ENCODE assay signal across 9 cellular contexts in the genomic region with DNA sequence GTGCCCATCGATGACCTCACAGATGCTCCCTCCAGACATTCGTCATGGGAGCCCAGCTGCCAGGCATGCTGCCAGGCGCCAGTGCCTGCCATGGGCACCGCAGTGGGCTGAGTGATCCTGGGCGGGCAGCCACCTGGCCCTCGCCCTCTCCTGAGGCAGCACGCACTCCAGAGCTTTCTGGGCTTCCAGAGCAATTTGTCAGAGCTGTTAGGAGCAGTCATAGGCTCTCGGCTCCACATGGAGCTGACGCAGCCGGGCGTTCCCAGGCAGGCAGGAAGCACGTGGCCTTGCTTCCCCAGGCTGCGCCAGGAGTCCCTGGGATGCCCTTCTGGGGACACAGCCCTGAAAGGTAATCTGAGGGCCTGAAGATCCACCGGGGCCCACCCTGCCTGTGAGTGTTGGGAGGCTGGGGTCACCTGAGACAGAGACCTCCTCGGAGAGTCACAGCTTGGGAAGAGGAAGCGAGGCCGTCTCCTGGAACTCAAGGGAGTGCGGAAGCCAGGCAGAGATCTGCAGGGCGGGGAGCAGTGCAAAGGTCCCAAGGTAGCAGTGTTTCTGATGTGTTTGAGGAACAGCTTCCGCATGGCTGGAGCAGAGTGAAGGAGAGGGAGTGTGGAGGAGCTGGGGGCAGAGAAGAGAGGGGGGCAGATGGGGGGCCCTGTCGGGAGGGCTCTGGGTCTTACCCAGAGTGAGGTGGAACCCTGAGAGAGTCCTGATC. TPM values are rescaled to one million over a fixed set of nuclear protein-coding genes. Genes with fewer than 3 reads are reported as not detected.
DNase-seq lines count a peak whose midpoint lies in the region; ATAC-seq, FAIRE-seq and TF ChIP-seq lines count a peak whose summit lies in the region.
"Had no signal": no experiment of that assay in that cellular context is flagged by ENCODE, and none has a peak within 500 bp of the region (broad histone marks: within the 10 kb centered on the region; RNA-seq: fewer than 3 reads in every experiment).

No MANE protein-coding gene starts in this region.

- H3K27me3 ChIP-seq in pancreas, result no peaks in the 10 kb centered on the region
- H3K27me3 ChIP-seq in mesendoderm (ENCODE audit: insufficient read depth, low read length, poor library complexity), result no peaks in the 10 kb centered on the region

- no peak overlapping the region for H3K4ac ChIP-seq in mesendoderm (ENCODE audit: low read depth, low read length)

- no peaks in the 10 kb centered on the region for H3K79me1 ChIP-seq in mesendoderm (ENCODE audit: low read length)

- H3K36me3 Mint-ChIP-seq in activated T-cell treated with anti-CD3 and anti-CD28 coated beads, Interleukin-2, amount 50 U/mL, for 72 hours (ENCODE audit: insufficient read depth in 2 of 2), result no peaks in the 10 kb centered on the region

- H3K23ac ChIP-seq in mesendoderm (ENCODE audit: low read length), result no peak overlapping the region

- no peak overlapping the region for H3K4me3 Mint-ChIP-seq in activated T-cell treated with anti-CD3 and anti-CD28 coated beads, Interleukin-2, amount 50 U/mL, for 72 hours

- H3K4me2 ChIP-seq in mesendoderm (ENCODE audit: low read length), result no peak overlapping the region

- H2BK120ac ChIP-seq in mesendoderm (ENCODE audit: low read depth, low read length), result no peak overlapping the region

- H3K9ac ChIP-seq in mesendoderm (ENCODE audit: low read length), result no peak overlapping the region

- H3K27ac Mint-ChIP-seq in activated T-cell treated with anti-CD3 and anti-CD28 coated beads, Interleukin-2, amount 50 U/mL, for 72 hours, result no peak overlapping the region

- no peak overlapping the region for H2BK15ac ChIP-seq in mesendoderm (replicated peaks; ENCODE audit: low read depth)

- in situ Hi-C loops in G401 (cut with HindIII; ENCODE audit: low sequenced_read_pairs), result no loop called here

- H3K9me3 ChIP-seq in pancreas, result no peaks in the 10 kb centered on the region

- TF ChIP-seq CTCF in pancreas (IDR thresholded peaks at IDR 0.05), result no peak

- H4K5ac ChIP-seq in mesendoderm (ENCODE audit: low read length), result no peak overlapping the region

- H3K79me2 ChIP-seq in mesendoderm (ENCODE audit: control insufficient read depth, insufficient read depth, low read length), result no peaks in the 10 kb centered on the region

- no peak for FAIRE-seq in pancreas (lab: Jason Lieb, UNC)

- no peaks in the 10 kb centered on the region for H3K4me1 Mint-ChIP-seq in activated T-cell treated with anti-CD3 and anti-CD28 coated beads, Interleukin-2, amount 50 U/mL, for 72 hours (ENCODE audit: low read depth)

- no peak overlapping the region for H3K56ac ChIP-seq in mesendoderm (ENCODE audit: low read length)

- H3K36me3 ChIP-seq in pancreas (no peaks in the 10 kb centered on the region), mesendoderm (ENCODE audit: control insufficient read depth, insufficient read depth, low read length) (no peaks in the 10 kb centered on the region)

- H3K18ac ChIP-seq in mesendoderm (ENCODE audit: low read length), result no peak overlapping the region

- H3K9me3 Mint-ChIP-seq in activated T-cell treated with anti-CD3 and anti-CD28 coated beads, Interleukin-2, amount 50 U/mL, for 72 hours, result no peaks in the 10 kb centered on the region

- 85 to 86% methylated on average over 21 of the region's 21 CpGs for WGBS in pancreas, 2 donors
- WGBS in mesendoderm (ENCODE audit: extremely low coverage, insufficient coverage, low lambda C conversion rate), result no CpG with 5 or more reads among the region's 21 CpGs

- H3K27me3 Mint-ChIP-seq in activated T-cell treated with anti-CD3 and anti-CD28 coated beads, Interleukin-2, amount 50 U/mL, for 72 hours (ENCODE audit: low read depth), result no peaks in the 10 kb centered on the region

- H2AK5ac ChIP-seq in mesendoderm (ENCODE audit: low read length), result no peak overlapping the region

- H3K4me1 ChIP-seq in pancreas (no peaks in the 10 kb centered on the region), mesendoderm (ENCODE audit: control insufficient read depth, low read depth, low read length) (no peaks in the 10 kb centered on the region)

- no peak overlapping the region for H4K8ac ChIP-seq in mesendoderm (ENCODE audit: low read depth, low read length)

- H3K4me3 ChIP-seq in pancreas (no peak overlapping the region), mesendoderm (ENCODE audit: low read length) (no peak overlapping the region)

- peak; percentile 65 for DNase-seq in G401 (ENCODE audit: low spot score)
- DNase-seq in NCI-H446 treated with DMSO at 0.1 percent for 48 hours (lab: John Stamatoyannopoulos, UW), result peak; percentile 99
- peak in 4 of 6 donors; percentile 29 to 66 (median 55) for DNase-seq in pancreas
- DNase-seq in activated T-cell treated with anti-CD3 and anti-CD28 coated beads, Interleukin-2, amount 50 U/mL, for 72 hours, result no peak
- DNase-seq in glomerular visceral epithelial cell (ENCODE audit: extremely low spot score), result no peak
- no peak for DNase-seq in activated effector memory CD4-positive, alpha-beta T cell treated with anti-CD3 and anti-CD28 coated beads, Interleukin-2, amount 50 U/mL, for 16 hours
- no peak for DNase-seq in mesendoderm
- DNase-seq: activated T-cell treated with anti-CD3 and anti-CD28 coated beads for 4 hours had no signal

- H2BK5ac ChIP-seq in mesendoderm (ENCODE audit: low read length), result no peak overlapping the region

- ATAC-seq in esophagus mucosa (peak; percentile 99), pancreas (peak; percentile 64 to 92 (median 86))
- no peak for ATAC-seq in activated T-cell treated with anti-CD3 and anti-CD28 coated beads, Interleukin-2, amount 50 U/mL, for 72 hours (replicated peaks in 1 of 2)

- intact Hi-C loops in pancreas (cut with DNase I), result no loop called here

- H3K27ac ChIP-seq in pancreas (no peak overlapping the region), mesendoderm (ENCODE audit: low read depth, low read length) (no peak overlapping the region)

RNA-seq across cellular contexts. Expression of gene DPF1, which starts 50.5 kb away (rescaled TPM):
- total RNA-seq in G401 (2014; rRNA removed; shearing (Covaris generic)), result 1.9 and 7.0 TPM in 2 replicates
- total RNA-seq in esophagus mucosa, result 0.16 TPM
- under 1 TPM in 1 of 6 donors, not detected in 5; 0.37 TPM for total RNA-seq in pancreas
- polyA plus RNA-seq in pancreas, result under 1 TPM; 0.19 to 0.26 TPM
- total RNA-seq in activated T-cell treated with anti-CD3 and anti-CD28 coated beads, Interleukin-2, amount 50 U/mL, for 72 hours, result under 1 TPM; 0.65 to 0.99 TPM
- polyA plus RNA-seq in mesendoderm (2013, experiment 1 of 2), result 4.1 TPM
- 3.6 TPM for polyA plus RNA-seq in mesendoderm (2013, experiment 2 of 2)

Comparison
In these comparisons a context has a peak if more than half of its experiments do, and no peak if none do; other contexts are left out.
1. DNase-seq: peak in G401 (single experiment), NCI-H446 treated with DMSO at 0.1 percent for 48 hours (single experiment) and pancreas (4 of 6); none in activated T-cell treated with anti-CD3 and anti-CD28 coated beads, Interleukin-2, amount 50 U/mL, for 72 hours (0 of 2), glomerular visceral epithelial cell (single experiment), activated effector memory CD4-positive, alpha-beta T cell treated with anti-CD3 and anti-CD28 coated beads, Interleukin-2, amount 50 U/mL, for 16 hours (single experiment) and mesendoderm (single experiment).
2. ATAC-seq: peak in esophagus mucosa (single experiment) and pancreas (4 of 4); none in activated T-cell treated with anti-CD3 and anti-CD28 coated beads, Interleukin-2, amount 50 U/mL, for 72 hours (0 of 2).